ENCODE assay signal across 15 cellular contexts in the genomic region with DNA sequence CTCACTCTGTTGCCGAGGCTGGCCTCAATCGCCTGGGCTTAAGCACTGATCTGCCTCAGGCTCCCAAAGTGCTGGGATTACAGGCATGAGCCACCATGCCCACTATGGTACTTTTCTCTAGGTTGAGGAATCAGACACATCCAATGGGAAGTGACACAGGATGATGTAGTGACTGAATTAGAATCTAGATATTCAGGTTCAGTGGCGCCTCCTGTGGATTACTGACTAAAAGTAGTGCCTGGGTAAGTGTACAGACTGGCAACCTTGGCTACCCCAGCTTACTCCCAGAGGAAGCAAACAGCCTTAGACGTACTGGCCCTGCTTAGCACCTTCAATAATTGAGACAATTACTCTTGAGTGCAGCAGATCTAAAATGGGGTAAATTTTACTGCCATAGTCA. TPM values are rescaled to one million over a fixed set of nuclear protein-coding genes. Genes with fewer than 3 reads are reported as not detected.
"Had no signal": no experiment of that assay in that cellular context is flagged by ENCODE, and none has a peak within 500 bp of the region (broad histone marks: within the 10 kb centered on the region; RNA-seq: fewer than 3 reads in every experiment).

No MANE protein-coding gene starts in this region.

- H3K36me3 ChIP-seq: brain microvascular endothelial cell had no signal

- H3K9me3 Mint-ChIP-seq: dendritic cell treated with granulocyte-macrophage colony-stimulating factor and Interleukin-4, amounts not matched to agents 40 ng/mL and 50 ng/mL, for 4 days had no signal

- H3K27ac ChIP-seq: brain microvascular endothelial cell had no signal

- ATAC-seq: left lobe of liver, sciatic nerve had no signal

- H3K4me3 Mint-ChIP-seq: activated naive CD8-positive, alpha-beta T cell; dendritic cell treated with granulocyte-macrophage colony-stimulating factor and Interleukin-4, amounts not matched to agents 40 ng/mL and 50 ng/mL, for 4 days; nephron progenitor cell had no signal

- DNase-seq: activated effector memory CD4-positive, alpha-beta T cell treated with Interleukin-2 at 50 U/mL for 16 hours; activated T-cell treated with anti-CD3 and anti-CD28 coated beads, Interleukin-2, amount 50 U/mL, for 1 hour; amygdala; brain microvascular endothelial cell; glutamatergic neuron; nephron progenitor cell; stimulated activated naive CD4-positive, alpha-beta T cell; substantia nigra; T-helper 2 cell; trophoblast cell had no signal

- H3K27ac Mint-ChIP-seq: activated naive CD8-positive, alpha-beta T cell; dendritic cell treated with granulocyte-macrophage colony-stimulating factor and Interleukin-4, amounts not matched to agents 40 ng/mL and 50 ng/mL, for 4 days had no signal

- H3K27me3 ChIP-seq: brain microvascular endothelial cell had no signal

RNA-seq across cellular contexts. Expression of a gene that starts 22.8 kb away (rescaled TPM):
- total RNA-seq: left lobe of liver, osteoblast had no signal
